31 cellular contexts compared by ENCODE assay signal in genomic region chr4:64402684-64403083, GRCh38. TPM values are rescaled to one million over a fixed set of nuclear protein-coding genes. Genes with fewer than 3 reads are reported as not detected.
"Had no signal": no experiment of that assay in that cellular context is flagged by ENCODE, and none has a peak within 500 bp of the region (broad histone marks: within the 10 kb centered on the region; RNA-seq: fewer than 3 reads in every experiment).

No MANE protein-coding gene starts in this region.

- H3K4me3 ChIP-seq: lower lobe of right lung, mucosa of descending colon, ovary, right lobe of liver, smooth muscle cell, tibial nerve, uterus had no signal

- H3K9me3 Mint-ChIP-seq: stimulated activated memory B cell treated with anti-CD40 and anti-IgM and Interleukin-4, amounts not matched to agents 10 μg/mL and 1 μg/mL and 100 μg/mL, for 72 hours; type B pancreatic cell had no signal

- H3K9me3 ChIP-seq: lower lobe of right lung, ovary, right lobe of liver, tibial nerve, uterus had no signal

- H3K4me3 Mint-ChIP-seq: immature natural killer cell; naive thymus-derived CD4-positive, alpha-beta T cell; natural killer cell treated with Interleukin-12 subunit alpha and Interleukin-12 subunit beta and Interleukin-15 and Interleukin-18, amount 100 ng/mL, for 72 hours; stimulated activated memory B cell treated with anti-CD40 and anti-IgM and Interleukin-4, amounts not matched to agents 10 μg/mL and 1 μg/mL and 100 μg/mL, for 72 hours; stimulated activated naive CD8-positive, alpha-beta T cell treated with anti-CD3 and anti-CD28 coated beads, Interleukin-15, amount 100 ng/mL, for 72 hours; type B pancreatic cell had no signal

- H3K27ac ChIP-seq: lower lobe of right lung, ovary, right lobe of liver, tibial nerve, uterus had no signal

- ATAC-seq: lower lobe of right lung; mucosa of descending colon; naive thymus-derived CD4-positive, alpha-beta T cell; natural killer cell treated with Interleukin-12 subunit alpha and Interleukin-12 subunit beta and Interleukin-15 and Interleukin-18, amount 100 ng/mL, for 72 hours; right lobe of liver; stimulated activated memory B cell treated with anti-CD40 and anti-IgM and Interleukin-4, amounts not matched to agents 10 μg/mL and 1 μg/mL and 100 μg/mL, for 72 hours; stimulated activated naive CD8-positive, alpha-beta T cell treated with anti-CD3 and anti-CD28 coated beads, Interleukin-15, amount 100 ng/mL, for 72 hours had no signal

- H3K36me3 Mint-ChIP-seq: immature natural killer cell; naive thymus-derived CD4-positive, alpha-beta T cell; stimulated activated memory B cell treated with anti-CD40 and anti-IgM and Interleukin-4, amounts not matched to agents 10 μg/mL and 1 μg/mL and 100 μg/mL, for 72 hours; type B pancreatic cell had no signal

- DNase-seq: hypothalamus; immature natural killer cell; kidney; lower lobe of right lung; mammary epithelial cell; midbrain; mucosa of descending colon; naive thymus-derived CD4-positive, alpha-beta T cell; ovary; retina; right lobe of liver; stimulated activated CD4-positive, alpha-beta T cell treated with anti-CD3 and anti-CD28 coated beads, Interleukin-1b, Interleukin-23, amount 100 ng/mL, for 48 hours; stimulated activated CD4-positive, alpha-beta T cell treated with anti-CD3 and anti-CD28 coated beads, Interleukin-2, amount 100 ng/mL, for 48 hours; stimulated activated CD4-positive, alpha-beta T cell treated with anti-CD3 and anti-CD28 coated beads, Interleukin-4, amount 100 ng/mL, for 4 hours; stimulated activated CD8-positive, alpha-beta memory T cell treated with anti-CD3 and anti-CD28 coated beads, Interleukin-4, amount 100 ng/mL, for 48 hours; stimulated activated naive CD4-positive, alpha-beta T cell treated with Interleukin-2 at 50 U/mL for 16 hours; stimulated activated naive CD8-positive, alpha-beta T cell treated with anti-CD3 and anti-CD28 coated beads, Interleukin-15, amount 100 ng/mL, for 72 hours; substantia nigra; uterus had no signal

- H3K4me1 Mint-ChIP-seq: immature natural killer cell; naive thymus-derived CD4-positive, alpha-beta T cell; stimulated activated memory B cell treated with anti-CD40 and anti-IgM and Interleukin-4, amounts not matched to agents 10 μg/mL and 1 μg/mL and 100 μg/mL, for 72 hours; stimulated activated naive CD8-positive, alpha-beta T cell treated with anti-CD3 and anti-CD28 coated beads, Interleukin-15, amount 100 ng/mL, for 72 hours had no signal

- H3K27me3 ChIP-seq: ovary, right lobe of liver, tibial nerve, uterus had no signal

- H3K36me3 ChIP-seq: lower lobe of right lung, ovary, right lobe of liver, tibial nerve, uterus had no signal

- H3K4me1 ChIP-seq: lower lobe of right lung, right lobe of liver, tibial nerve, uterus had no signal

- H3K27ac Mint-ChIP-seq: immature natural killer cell; naive thymus-derived CD4-positive, alpha-beta T cell; natural killer cell treated with Interleukin-12 subunit alpha and Interleukin-12 subunit beta and Interleukin-15 and Interleukin-18, amount 100 ng/mL, for 72 hours; progenitor cell of endocrine pancreas; stimulated activated memory B cell treated with anti-CD40 and anti-IgM and Interleukin-4, amounts not matched to agents 10 μg/mL and 1 μg/mL and 100 μg/mL, for 72 hours; stimulated activated naive CD8-positive, alpha-beta T cell treated with anti-CD3 and anti-CD28 coated beads, Interleukin-15, amount 100 ng/mL, for 72 hours; type B pancreatic cell had no signal

- H3K4me2 ChIP-seq: smooth muscle cell had no signal

- H3K27me3 Mint-ChIP-seq: naive thymus-derived CD4-positive, alpha-beta T cell; natural killer cell treated with Interleukin-12 subunit alpha and Interleukin-12 subunit beta and Interleukin-15 and Interleukin-18, amount 100 ng/mL, for 72 hours; progenitor cell of endocrine pancreas; stimulated activated memory B cell treated with anti-CD40 and anti-IgM and Interleukin-4, amounts not matched to agents 10 μg/mL and 1 μg/mL and 100 μg/mL, for 72 hours; stimulated activated naive CD8-positive, alpha-beta T cell treated with anti-CD3 and anti-CD28 coated beads, Interleukin-15, amount 100 ng/mL, for 72 hours; type B pancreatic cell had no signal

RNA-seq across cellular contexts. Expression of gene TECRL, which starts 6.6 kb away (rescaled TPM):
- total RNA-seq: kidney; liver; lower lobe of right lung; mammary epithelial cell; mesenteric fat pad; myocyte; naive thymus-derived CD4-positive, alpha-beta T cell; natural killer cell treated with Interleukin-12 subunit alpha and Interleukin-12 subunit beta and Interleukin-15 and Interleukin-18, amount 100 ng/mL, for 72 hours; omental fat pad; progenitor cell of endocrine pancreas; right lobe of liver; smooth muscle cell; temporal lobe; tibial nerve; uterus had no signal
- polyA plus RNA-seq: immature natural killer cell; liver; mammary epithelial cell; naive thymus-derived CD4-positive, alpha-beta T cell; neural cell; smooth muscle cell had no signal
